13 cellular contexts compared by ENCODE assay signal in the genomic region with DNA sequence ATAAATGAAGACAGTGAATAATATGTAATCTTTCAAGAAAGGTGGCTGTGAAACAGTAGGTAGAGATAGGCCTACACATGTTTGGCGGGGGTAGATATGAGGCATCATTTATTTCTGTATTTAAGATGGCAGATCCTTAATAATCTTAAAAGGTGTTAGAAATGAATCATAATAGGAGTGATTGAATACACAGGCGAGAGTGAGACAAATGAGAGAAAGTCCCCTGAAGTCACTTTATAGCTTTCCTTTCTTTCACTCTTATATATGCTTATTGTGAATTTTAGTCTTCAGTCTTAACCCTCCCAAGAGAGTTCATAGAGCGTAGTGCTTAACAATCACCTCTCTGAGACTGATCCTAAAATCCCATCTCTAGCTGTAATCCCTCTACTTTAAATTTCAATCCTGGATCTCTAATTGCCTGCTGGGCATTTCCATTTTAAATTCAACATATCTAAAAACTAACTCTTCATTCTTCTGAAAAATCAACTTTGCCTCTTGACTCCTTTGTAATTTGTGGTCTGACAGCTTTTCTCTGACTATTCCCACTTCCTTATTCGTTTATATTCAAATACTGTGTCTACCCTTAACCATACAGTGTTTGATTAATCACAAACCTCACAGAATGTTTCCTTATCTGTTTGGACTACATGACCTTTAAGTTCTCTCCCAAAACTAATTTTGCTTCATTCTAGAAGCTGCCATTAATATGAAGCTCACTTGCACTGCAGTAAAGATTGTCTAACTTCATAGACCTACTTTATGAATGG.
A peak's percentile ranks its signal among the peaks of the same experiment; 100 is the strongest.
DNase-seq lines count a peak whose midpoint lies in the region; ATAC-seq and TF ChIP-seq lines count a peak whose summit lies in the region.
"Had no signal": no experiment of that assay in that cellular context is flagged by ENCODE, and none has a peak within 500 bp of the region (broad histone marks: within the 10 kb centered on the region; RNA-seq: fewer than 3 reads in every experiment).

No MANE protein-coding gene starts in this region.

- H3K9me3 ChIP-seq in body of pancreas: no peaks in the 10 kb centered on the region
- H3K9me3 ChIP-seq: BE2C had no signal

- 66 to 67% methylated on average over 4 of the region's 4 CpGs for WGBS in body of pancreas, 2 donors

- no peak for TF ChIP-seq POLR2A in body of pancreas (IDR thresholded peaks at IDR 0.05)

- peak; percentile 45 for ATAC-seq in body of pancreas
- ATAC-seq: GM23338 had no signal

- intact Hi-C loops in body of pancreas (cut with DNase I): no loop called here

- peak; percentile 38 for DNase-seq in NCI-H82 (lab: John Stamatoyannopoulos, UW)
- no peak for DNase-seq in NCI-H82 treated with DMSO at 0.1 percent for 48 hours (lab: John Stamatoyannopoulos, UW; ENCODE audit: unreplicated experiment)
- peak; percentile 34 for DNase-seq in MV-4-11 (lab: John Stamatoyannopoulos, UW)
- no peak for DNase-seq in body of pancreas
- DNase-seq in activated naive CD4-positive, alpha-beta T cell (lab: John Stamatoyannopoulos, UW): no peak
- no peak for DNase-seq in cerebellum (ENCODE audit: low spot score)
- no peak for DNase-seq in activated naive CD4-positive, alpha-beta T cell treated with anti-CD3 and anti-CD28 coated beads, Interleukin-2, amount 50 U/mL, for 16 hours
- DNase-seq: BE2C; CD4-positive, alpha-beta memory T cell; DND-41; H9 had no signal

- H3K36me3 ChIP-seq in body of pancreas (replicated peaks in 1 of 2; ENCODE audit: insufficient read depth in 1 of 2, low read depth in 2 of 2): no peaks in the 10 kb centered on the region
- H3K36me3 ChIP-seq: BE2C had no signal

- TF ChIP-seq CTCF in body of pancreas (IDR thresholded peaks at IDR 0.05): no peak

- H3K4me3 ChIP-seq in body of pancreas: no peak overlapping the region
- H3K4me3 ChIP-seq: GM23338 had no signal

- H3K27ac ChIP-seq in body of pancreas: peak overlapping the region in 2 of 4 donors; percentile 44 to 62
- H3K27ac ChIP-seq: C4-2B had no signal

- H3K4me1 ChIP-seq in body of pancreas: peaks cover 29% of the 10 kb centered on the region
- H3K4me1 ChIP-seq: BE2C had no signal

- no peaks in the 10 kb centered on the region for H3K27me3 ChIP-seq in body of pancreas
- H3K27me3 ChIP-seq: BE2C had no signal

Comparison
In these comparisons a context has a peak if more than half of its experiments do, and no peak if none do; other contexts are left out.
1. DNase-seq: peak in NCI-H82 (single experiment) and MV-4-11 (single experiment); none in NCI-H82 treated with DMSO at 0.1 percent for 48 hours (single experiment), body of pancreas (0 of 4), activated naive CD4-positive, alpha-beta T cell (0 of 4), cerebellum (single experiment) and activated naive CD4-positive, alpha-beta T cell treated with anti-CD3 and anti-CD28 coated beads, Interleukin-2, amount 50 U/mL, for 16 hours (single experiment).